ENCODE assay signal across 24 cellular contexts in genomic region chr7:91373401-91373800, GRCh38.
"Had no signal": no experiment of that assay in that cellular context is flagged by ENCODE, and none has a peak within 500 bp of the region (broad histone marks: within the 10 kb centered on the region; RNA-seq: fewer than 3 reads in every experiment).

No MANE protein-coding gene starts in this region.

- H3K27me3 ChIP-seq: adrenal gland, body of pancreas, esophagus squamous epithelium, left lung, right lobe of liver, testis, transverse colon had no signal

- H3K4me3 ChIP-seq: adrenal gland, body of pancreas, esophagus squamous epithelium, left lung, lower lobe of right lung, mucosa of descending colon, right lobe of liver, testis, transverse colon had no signal

- H3K9me3 ChIP-seq: adrenal gland, body of pancreas, esophagus squamous epithelium, left lung, lower lobe of right lung, mucosa of descending colon, right lobe of liver, testis, transverse colon had no signal

- H3K27ac ChIP-seq: adrenal gland, body of pancreas, esophagus squamous epithelium, left lung, lower lobe of right lung, right lobe of liver, testis, transverse colon, VCaP had no signal

- H3K36me3 ChIP-seq: adrenal gland, esophagus squamous epithelium, left lung, lower lobe of right lung, right lobe of liver, transverse colon had no signal

- DNase-seq: activated CD4-positive, alpha-beta T cell treated with anti-CD3 and anti-CD28 coated beads for 48 hours; activated CD4-positive, alpha-beta T cell treated with anti-CD3 and anti-CD28 coated beads, Interleukin-2, amount 50 U/mL, for 48 hours; activated CD8-positive, alpha-beta memory T cell treated with anti-CD3 and anti-CD28 coated beads for 24 hours; activated effector memory CD4-positive, alpha-beta T cell treated with anti-CD3 and anti-CD28 coated beads, Interleukin-2, amount 50 U/mL, for 16 hours; activated naive CD4-positive, alpha-beta T cell treated with anti-CD3 and anti-CD28 coated beads for 36 hours; activated naive CD8-positive, alpha-beta T cell treated with anti-CD3 and anti-CD28 coated beads for 36 hours; adrenal gland; aorta; body of pancreas; dermis blood vessel endothelial cell; effector CD4-positive, alpha-beta T cell; esophagus squamous epithelium; left lung; lower lobe of right lung; mucosa of descending colon; right lobe of liver; stimulated activated CD4-positive, alpha-beta T cell treated with anti-CD3 and anti-CD28 coated beads, Interleukin-2, amount 100 ng/mL, for 48 hours; stimulated activated naive CD4-positive, alpha-beta T cell treated with Interleukin-2 at 50 U/mL for 16 hours; T-helper 9 cell; testis; transverse colon had no signal

- ATAC-seq: activated CD4-positive, CD25-positive, alpha-beta regulatory T cell treated with anti-CD3 and anti-CD28 coated beads, Interleukin-2, amount 50 U/mL, for 24 hours; body of pancreas; left lung; lower lobe of right lung; mucosa of descending colon; natural killer cell treated with Interleukin-12 subunit alpha and Interleukin-12 subunit beta and Interleukin-15 and Interleukin-18, amount 100 ng/mL, for 72 hours had no signal
